Comparison of ENCODE assay signal across 14 cellular contexts in genomic region chr1:19123837-19124236, GRCh38.
DNase-seq lines count a peak whose midpoint lies in the region; ATAC-seq and TF ChIP-seq lines count a peak whose summit lies in the region.
"Had no signal": no experiment of that assay in that cellular context is flagged by ENCODE, and none has a peak within 500 bp of the region (broad histone marks: within the 10 kb centered on the region; RNA-seq: fewer than 3 reads in every experiment).

No MANE protein-coding gene starts in this region.

- H3K36me3 ChIP-seq in heart right ventricle (peaks cover 12 to 100% (median 98%) of the 10 kb centered on the region in 9 donors), esophagus squamous epithelium (peaks cover 40 to 100% (median 78%) of the 10 kb centered on the region in 3 donors)

- TF ChIP-seq CTCF in heart right ventricle (IDR thresholded peaks at IDR 0.05) (no peak), esophagus squamous epithelium (IDR thresholded peaks at IDR 0.05) (no peak)

- POLR2A ChIA-PET in activated CD8-positive, alpha-beta T cell treated with anti-CD3 and anti-CD28 coated beads, Interleukin-2, amount 10 ng/mL, durations not matched to agents 7 days and 5 days (lab: Charles Lee): no interaction called here

- H3K4me1 Mint-ChIP-seq in activated CD8-positive, alpha-beta T cell treated with anti-CD3 and anti-CD28 coated beads, Interleukin-2, amount 10 ng/mL, durations not matched to agents 7 days and 5 days (ENCODE audit: low read depth): peaks cover 47% of the 10 kb centered on the region

- no peaks in the 10 kb centered on the region for H3K9me3 Mint-ChIP-seq in activated CD8-positive, alpha-beta T cell treated with anti-CD3 and anti-CD28 coated beads, Interleukin-2, amount 10 ng/mL, durations not matched to agents 7 days and 5 days (ENCODE audit: insufficient read depth)
- H3K9me3 Mint-ChIP-seq: IgD-negative memory B cell had no signal

- TF ChIP-seq POLR2A in esophagus squamous epithelium (IDR thresholded peaks at IDR 0.05): no peak

- peak overlapping the region; percentile 79 for H3K27ac Mint-ChIP-seq in activated CD8-positive, alpha-beta T cell treated with anti-CD3 and anti-CD28 coated beads, Interleukin-2, amount 10 ng/mL, durations not matched to agents 7 days and 5 days
- H3K27ac Mint-ChIP-seq: IgD-negative memory B cell had no signal

- no peaks in the 10 kb centered on the region for H3K27me3 Mint-ChIP-seq in activated CD8-positive, alpha-beta T cell treated with anti-CD3 and anti-CD28 coated beads, Interleukin-2, amount 10 ng/mL, durations not matched to agents 7 days and 5 days (ENCODE audit: low read depth)
- H3K27me3 Mint-ChIP-seq: IgD-negative memory B cell had no signal

- H3K4me3 ChIP-seq in heart right ventricle (no peak overlapping the region), esophagus squamous epithelium (no peak overlapping the region)
- H3K4me3 ChIP-seq: adrenal gland, psoas muscle had no signal

- ATAC-seq in activated CD8-positive, alpha-beta T cell treated with anti-CD3 and anti-CD28 coated beads, Interleukin-2, amount 10 ng/mL, durations not matched to agents 7 days and 5 days: peak; percentile 78
- ATAC-seq in heart right ventricle (peak; percentile 44 to 88 (median 75)), GM21576 (IDR thresholded peaks at IDR 0.05; ENCODE audit: unreplicated experiment) (no peak)
- ATAC-seq: SK-N-SH treated with all-trans-retinoic acid at 6 μM for 48 hours had no signal

- intact Hi-C loops in heart right ventricle (cut with DNase I) (no loop called here), esophagus squamous epithelium (cut with DNase I) (no loop called here)

- peak overlapping the region in 6 of 10 donors; percentile 4 to 43 (median 30) for H3K27ac ChIP-seq in heart right ventricle
- H3K27ac ChIP-seq in esophagus squamous epithelium: no peak overlapping the region
- H3K27ac ChIP-seq: adrenal gland, psoas muscle had no signal

- DNase-seq in Ammon's horn (ENCODE audit: low spot score): peak; percentile 68
- peak; percentile 96 to 97 for DNase-seq in Kasumi-1 (lab: John Stamatoyannopoulos, UW)
- peak; percentile 60 for DNase-seq in activated CD8-positive, alpha-beta T cell treated with anti-CD3 and anti-CD28 coated beads, Interleukin-2, amount 10 ng/mL, durations not matched to agents 7 days and 5 days
- DNase-seq in heart right ventricle: peak in 1 of 2 donors; percentile 48
- DNase-seq in NCI-H774 (lab: John Stamatoyannopoulos, UW): no peak
- no peak for DNase-seq in esophagus squamous epithelium (lab: John Stamatoyannopoulos, UW)
- no peak for DNase-seq in RPMI8226
- DNase-seq: islet precursor cell, NCI-H345, psoas muscle had no signal

- peaks cover 95% of the 10 kb centered on the region for H3K36me3 Mint-ChIP-seq in activated CD8-positive, alpha-beta T cell treated with anti-CD3 and anti-CD28 coated beads, Interleukin-2, amount 10 ng/mL, durations not matched to agents 7 days and 5 days (ENCODE audit: low read depth)

- H3K4me3 Mint-ChIP-seq in activated CD8-positive, alpha-beta T cell treated with anti-CD3 and anti-CD28 coated beads, Interleukin-2, amount 10 ng/mL, durations not matched to agents 7 days and 5 days: peak overlapping the region; percentile 16

- H3K4me1 ChIP-seq in heart right ventricle (peaks cover 0 to 28% (median 17%) of the 10 kb centered on the region in 9 donors), esophagus squamous epithelium (no peaks in the 10 kb centered on the region)
- H3K4me1 ChIP-seq: adrenal gland, psoas muscle had no signal

- H3K9me3 ChIP-seq in heart right ventricle (no peaks in the 10 kb centered on the region), esophagus squamous epithelium (no peaks in the 10 kb centered on the region)
- H3K9me3 ChIP-seq: adrenal gland, psoas muscle had no signal

- CTCF ChIA-PET in activated CD8-positive, alpha-beta T cell treated with anti-CD3 and anti-CD28 coated beads, Interleukin-2, amount 10 ng/mL, durations not matched to agents 7 days and 5 days (lab: Charles Lee): interaction anchor here (1.0 to 1.5 kb wide), 4 partner anchors 10 to 211 kb away, joined by 3 to 6 read pairs (median 4); no protein-coding TSS in a partner anchor

- no peaks in the 10 kb centered on the region for H3K27me3 ChIP-seq in heart right ventricle
- no peaks in the 10 kb centered on the region for H3K27me3 ChIP-seq in esophagus squamous epithelium
- H3K27me3 ChIP-seq: adrenal gland had no signal

- WGBS in heart right ventricle, 2 donors: 5 to 24% methylated on average over 1 of the region's 1 CpG
- 73 to 88% methylated on average over 1 of the region's 1 CpG for WGBS in esophagus squamous epithelium, 2 donors

Comparison
In these comparisons a context has a peak if more than half of its experiments do, and no peak if none do; other contexts are left out.
1. DNase-seq: peak in Ammon's horn (single experiment), Kasumi-1 (2 of 2) and activated CD8-positive, alpha-beta T cell treated with anti-CD3 and anti-CD28 coated beads, Interleukin-2, amount 10 ng/mL, durations not matched to agents 7 days and 5 days (single experiment); none in NCI-H774 (single experiment), esophagus squamous epithelium (single experiment) and RPMI8226 (single experiment).
2. H3K27ac ChIP-seq: peak in heart right ventricle (6 of 10); none in esophagus squamous epithelium (0 of 4).